1 cellular context compared by ENCODE assay signal in genomic region chr15:33310481-33311311, GRCh38.
TF ChIP-seq lines count a peak whose summit lies in the region.

TSS of gene RYR3 (plus strand) at chr15:33310967. CDS start at chr15:33311046, 79 bp downstream.

TF ChIP-seq in GM23338, 12 proteins besides CTCF, POLR2A, EP300 and RAD21:
- TF ChIP-seq, protein P1, sequence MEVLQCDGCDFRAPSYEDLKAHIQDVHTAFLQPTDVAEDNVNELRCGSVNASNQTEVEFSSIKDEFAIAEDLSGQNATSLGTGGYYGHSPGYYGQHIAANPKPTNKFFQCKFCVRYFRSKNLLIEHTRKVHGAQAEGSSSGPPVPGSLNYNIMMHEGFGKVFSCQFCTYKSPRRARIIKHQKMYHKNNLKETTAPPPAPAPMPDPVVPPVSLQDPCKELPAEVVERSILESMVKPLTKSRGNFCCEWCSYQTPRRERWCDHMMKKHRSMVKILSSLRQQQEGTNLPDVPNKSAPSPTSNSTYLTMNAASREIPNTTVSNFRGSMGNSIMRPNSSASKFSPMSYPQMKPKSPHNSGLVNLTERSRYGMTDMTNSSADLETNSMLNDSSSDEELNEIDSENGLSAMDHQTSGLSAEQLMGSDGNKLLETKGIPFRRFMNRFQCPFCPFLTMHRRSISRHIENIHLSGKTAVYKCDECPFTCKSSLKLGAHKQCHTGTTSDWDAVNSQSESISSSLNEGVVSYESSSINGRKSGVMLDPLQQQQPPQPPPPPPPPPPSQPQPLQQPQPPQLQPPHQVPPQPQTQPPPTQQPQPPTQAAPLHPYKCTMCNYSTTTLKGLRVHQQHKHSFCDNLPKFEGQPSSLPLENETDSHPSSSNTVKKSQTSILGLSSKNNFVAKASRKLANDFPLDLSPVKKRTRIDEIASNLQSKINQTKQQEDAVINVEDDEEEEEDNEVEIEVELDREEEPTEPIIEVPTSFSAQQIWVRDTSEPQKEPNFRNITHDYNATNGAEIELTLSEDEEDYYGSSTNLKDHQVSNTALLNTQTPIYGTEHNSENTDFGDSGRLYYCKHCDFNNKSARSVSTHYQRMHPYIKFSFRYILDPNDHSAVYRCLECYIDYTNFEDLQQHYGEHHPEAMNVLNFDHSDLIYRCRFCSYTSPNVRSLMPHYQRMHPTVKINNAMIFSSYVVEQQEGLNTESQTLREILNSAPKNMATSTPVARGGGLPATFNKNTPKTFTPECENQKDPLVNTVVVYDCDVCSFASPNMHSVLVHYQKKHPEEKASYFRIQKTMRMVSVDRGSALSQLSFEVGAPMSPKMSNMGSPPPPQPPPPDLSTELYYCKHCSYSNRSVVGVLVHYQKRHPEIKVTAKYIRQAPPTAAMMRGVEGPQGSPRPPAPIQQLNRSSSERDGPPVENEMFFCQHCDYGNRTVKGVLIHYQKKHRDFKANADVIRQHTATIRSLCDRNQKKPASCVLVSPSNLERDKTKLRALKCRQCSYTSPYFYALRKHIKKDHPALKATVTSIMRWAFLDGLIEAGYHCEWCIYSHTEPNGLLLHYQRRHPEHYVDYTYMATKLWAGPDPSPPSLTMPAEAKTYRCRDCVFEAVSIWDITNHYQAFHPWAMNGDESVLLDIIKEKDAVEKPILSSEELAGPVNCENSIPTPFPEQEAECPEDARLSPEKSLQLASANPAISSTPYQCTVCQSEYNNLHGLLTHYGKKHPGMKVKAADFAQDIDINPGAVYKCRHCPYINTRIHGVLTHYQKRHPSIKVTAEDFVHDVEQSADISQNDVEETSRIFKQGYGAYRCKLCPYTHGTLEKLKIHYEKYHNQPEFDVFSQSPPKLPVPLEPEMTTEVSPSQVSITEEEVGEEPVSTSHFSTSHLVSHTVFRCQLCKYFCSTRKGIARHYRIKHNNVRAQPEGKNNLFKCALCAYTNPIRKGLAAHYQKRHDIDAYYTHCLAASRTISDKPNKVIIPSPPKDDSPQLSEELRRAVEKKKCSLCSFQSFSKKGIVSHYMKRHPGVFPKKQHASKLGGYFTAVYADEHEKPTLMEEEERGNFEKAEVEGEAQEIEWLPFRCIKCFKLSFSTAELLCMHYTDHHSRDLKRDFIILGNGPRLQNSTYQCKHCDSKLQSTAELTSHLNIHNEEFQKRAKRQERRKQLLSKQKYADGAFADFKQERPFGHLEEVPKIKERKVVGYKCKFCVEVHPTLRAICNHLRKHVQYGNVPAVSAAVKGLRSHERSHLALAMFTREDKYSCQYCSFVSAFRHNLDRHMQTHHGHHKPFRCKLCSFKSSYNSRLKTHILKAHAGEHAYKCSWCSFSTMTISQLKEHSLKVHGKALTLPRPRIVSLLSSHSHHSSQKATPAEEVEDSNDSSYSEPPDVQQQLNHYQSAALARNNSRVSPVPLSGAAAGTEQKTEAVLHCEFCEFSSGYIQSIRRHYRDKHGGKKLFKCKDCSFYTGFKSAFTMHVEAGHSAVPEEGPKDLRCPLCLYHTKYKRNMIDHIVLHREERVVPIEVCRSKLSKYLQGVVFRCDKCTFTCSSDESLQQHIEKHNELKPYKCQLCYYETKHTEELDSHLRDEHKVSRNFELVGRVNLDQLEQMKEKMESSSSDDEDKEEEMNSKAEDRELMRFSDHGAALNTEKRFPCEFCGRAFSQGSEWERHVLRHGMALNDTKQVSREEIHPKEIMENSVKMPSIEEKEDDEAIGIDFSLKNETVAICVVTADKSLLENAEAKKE (CRISPR knock-in tag; IDR thresholded peaks at IDR 0.05) = no peak
- no peak for TF ChIP-seq EZH2 (IDR thresholded peaks at IDR 0.05; ENCODE audit: low read depth, unreplicated experiment)
- no peak for TF ChIP-seq CREB1 (CRISPR knock-in tag; IDR thresholded peaks at IDR 0.05; ENCODE audit: low read depth)
- TF ChIP-seq STAT1 (IDR thresholded peaks at IDR 0.05; ENCODE audit: unreplicated experiment) = no peak
- no peak for TF ChIP-seq NANOG (IDR thresholded peaks at IDR 0.05; ENCODE audit: borderline replicate concordance)
- TF ChIP-seq ETS1 (IDR thresholded peaks at IDR 0.05) = no peak
- TF ChIP-seq JUNB (IDR thresholded peaks at IDR 0.05; ENCODE audit: unreplicated experiment) = no peak
- TF ChIP-seq REST (IDR thresholded peaks at IDR 0.05; ENCODE audit: unreplicated experiment) = no peak
- TF ChIP-seq ZNF331 (CRISPR knock-in tag; IDR thresholded peaks at IDR 0.05; ENCODE audit: low read depth) = no peak
- no peak for TF ChIP-seq EZH2phosphoT487 (IDR thresholded peaks at IDR 0.05; ENCODE audit: unreplicated experiment)
